21 cellular contexts compared by ENCODE assay signal in the genomic region with DNA sequence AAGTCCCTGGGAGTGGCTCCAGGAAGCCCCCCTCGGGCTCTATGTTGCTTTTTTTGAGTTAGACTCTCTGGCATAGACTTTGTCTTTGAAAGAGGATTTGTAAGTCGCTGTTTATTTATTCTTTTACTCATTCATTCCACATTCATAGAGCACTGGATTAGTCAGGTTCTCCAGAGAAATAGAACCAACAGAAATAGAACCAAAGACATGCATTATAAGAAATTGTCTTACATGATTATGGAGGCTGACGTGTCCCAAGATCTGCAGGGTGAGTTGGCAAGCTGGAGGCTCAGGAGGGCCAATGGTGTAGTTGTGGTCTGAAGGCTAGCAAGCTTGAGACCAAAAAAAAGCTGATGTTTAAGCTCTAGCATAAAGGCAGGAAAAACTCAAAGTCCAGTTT.
DNase-seq lines count a peak whose midpoint lies in the region; ATAC-seq and TF ChIP-seq lines count a peak whose summit lies in the region.
"Had no signal": no experiment of that assay in that cellular context is flagged by ENCODE, and none has a peak within 500 bp of the region (broad histone marks: within the 10 kb centered on the region; RNA-seq: fewer than 3 reads in every experiment).

No MANE protein-coding gene starts in this region.

- DNase-seq in HCEC 1CT (peak; percentile 28), adipocyte (ENCODE audit: low read depth) (peak; percentile 2), fibroblast of mammary gland (ENCODE audit: low read depth) (peak; percentile 61), NCI-H510A treated with DMSO at 0.1 percent for 48 hours (lab: John Stamatoyannopoulos, UW) (no peak), SKM-1 (lab: John Stamatoyannopoulos, UW; ENCODE audit: unreplicated experiment) (no peak)
- DNase-seq: BE2C; Caco-2; CD4-positive, alpha-beta T cell; NCI-H1417 treated with DMSO at 0.1 percent for 48 hours; NCI-H187 treated with DMSO at 0.1 percent for 48 hours; NCI-H2227 treated with DMSO at 0.1 percent for 48 hours; NCI-H524; RPMI8226; SIG-M5 had no signal

- no peak overlapping the region for H2AFZ ChIP-seq in ACC112 (ENCODE audit: low read length, unreplicated experiment)

- peak overlapping the region; percentile 34; the same call in 1 of the 2 replicates for H3K27ac ChIP-seq in ACC112 (ENCODE audit: low read depth, low read length)
- H3K27ac ChIP-seq: 22Rv1, HL-60 had no signal

- H3K4me3 ChIP-seq in ACC112 (ENCODE audit: low read depth, low read length), result no peak overlapping the region
- no peak overlapping the region for H3K4me3 ChIP-seq in adipocyte (ENCODE audit: low read length)
- no peak overlapping the region for H3K4me3 ChIP-seq in fibroblast of mammary gland (ENCODE audit: control insufficient read depth, low read depth, low read length)
- H3K4me3 ChIP-seq: GM12878 had no signal

- H3K36me3 ChIP-seq in ACC112 (ENCODE audit: insufficient read depth, low read length), result no peaks in the 10 kb centered on the region
- no peaks in the 10 kb centered on the region for H3K36me3 ChIP-seq in adipocyte (ENCODE audit: control insufficient read depth, insufficient read depth, low read length, severe bottlenecking)
- H3K36me3 ChIP-seq: BE2C had no signal

- no peaks in the 10 kb centered on the region for H3K9me3 ChIP-seq in adipocyte (ENCODE audit: control insufficient read depth, low read length)
- H3K9me3 ChIP-seq: BE2C had no signal

- H3K27me3 ChIP-seq in ACC112 (ENCODE audit: insufficient read depth, low read length) (0 out of 2 replicates have a peak, but pooled peaks cover 1% of the 10 kb centered on the region), adipocyte (replicated peaks; ENCODE audit: control insufficient read depth, insufficient read depth, low read length) (no peaks in the 10 kb centered on the region)
- H3K27me3 ChIP-seq: BE2C had no signal

- H3K4me1 ChIP-seq in ACC112 (ENCODE audit: control insufficient read depth, insufficient read depth, low read length, unreplicated experiment) (peaks cover 6% of the 10 kb centered on the region), adipocyte (ENCODE audit: control insufficient read depth, insufficient read depth, low read length) (no peaks in the 10 kb centered on the region)
- H3K4me1 ChIP-seq: BE2C, Caco-2 had no signal

- ATAC-seq in GM21528 (IDR thresholded peaks at IDR 0.05; ENCODE audit: low FRiP score, unreplicated experiment), result no peak
- no peak for ATAC-seq in GM21447 (IDR thresholded peaks at IDR 0.05; ENCODE audit: unreplicated experiment)
- ATAC-seq: GM12878, SK-N-SH treated with all-trans-retinoic acid at 6 μM for 48 hours had no signal

- no peak for TF ChIP-seq CTCF in fibroblast of mammary gland (conservative IDR thresholded peaks at IDR 0.05; ENCODE audit: control insufficient read depth, insufficient read depth, low read depth, low read length)

- H3K79me2 ChIP-seq in ACC112 (ENCODE audit: control insufficient read depth, insufficient read depth, low read length, unreplicated experiment), result no peaks in the 10 kb centered on the region

- no peak overlapping the region for H3K9ac ChIP-seq in adipocyte (ENCODE audit: low read length)

Comparison
In these comparisons a context has a peak if more than half of its experiments do, and no peak if none do; other contexts are left out.
1. DNase-seq: peak in HCEC 1CT (single experiment), adipocyte (single experiment) and fibroblast of mammary gland (single experiment); none in NCI-H510A treated with DMSO at 0.1 percent for 48 hours (single experiment) and SKM-1 (single experiment).